ENCODE assay signal across 12 cellular contexts in genomic region chr21:39006653-39007417, GRCh38.
A peak's percentile ranks its signal among the peaks of the same experiment; 100 is the strongest.
DNase-seq lines count a peak whose midpoint lies in the region; TF ChIP-seq lines count a peak whose summit lies in the region.
"Had no signal": no experiment of that assay in that cellular context is flagged by ENCODE, and none has a peak within 500 bp of the region (broad histone marks: within the 10 kb centered on the region; RNA-seq: fewer than 3 reads in every experiment).

No MANE protein-coding gene starts in this region.

- H3K36me3 ChIP-seq in esophagus squamous epithelium (no peaks in the 10 kb centered on the region), muscle layer of colon (ENCODE audit: insufficient read depth, low read length) (no peaks in the 10 kb centered on the region), uterus (no peaks in the 10 kb centered on the region), neuronal stem cell (replicated peaks in 1 of 2; ENCODE audit: control insufficient read depth in 2 of 2, insufficient read depth in 2 of 2, low read length in 2 of 2) (no peaks in the 10 kb centered on the region)

- H2BK15ac ChIP-seq in neuronal stem cell (ENCODE audit: low read length), result no peak overlapping the region

- 9 to 13% methylated on average over 6 to 8 of the region's 8 CpGs for WGBS in esophagus squamous epithelium, 2 donors
- WGBS in neuronal stem cell (ENCODE audit: extremely low coverage in 2 of 2, insufficient read length in 2 of 2, insufficient replicate concordance in 1 of 2), 2 donors, result no CpG with 5 or more reads among the region's 8 CpGs

- H3K4ac ChIP-seq in neuronal stem cell (ENCODE audit: low read length), result no peak overlapping the region

- H3K4me1 ChIP-seq in esophagus squamous epithelium (peaks cover 6 to 78% (median 45%) of the 10 kb centered on the region in 3 donors), muscle layer of colon (ENCODE audit: insufficient read depth, low read length) (peaks cover 14% of the 10 kb centered on the region), uterus (peaks cover 11 to 19% of the 10 kb centered on the region in 2 donors), neuronal stem cell (ENCODE audit: control insufficient read depth in 2 of 2, insufficient read depth in 1 of 2, low read depth in 1 of 2, low read length in 2 of 2) (peaks cover 7 to 14% of the 10 kb centered on the region in 2 donors)

- no peak overlapping the region for H3K4me2 ChIP-seq in neuronal stem cell (ENCODE audit: insufficient read depth, low read length, poor library complexity, severe bottlenecking)

- no peak overlapping the region for H3K9ac ChIP-seq in muscle layer of colon (ENCODE audit: low read length)
- H3K9ac ChIP-seq in neuronal stem cell (ENCODE audit: low read depth, low read length, poor library complexity), result no peak overlapping the region

- no peak overlapping the region for H3K14ac ChIP-seq in neuronal stem cell (ENCODE audit: low read length)

- TF ChIP-seq CTCF in esophagus squamous epithelium (IDR thresholded peaks at IDR 0.05) (no peak), uterus (IDR thresholded peaks at IDR 0.05) (no peak)

- no peak overlapping the region for H2BK5ac ChIP-seq in neuronal stem cell (ENCODE audit: low read length)

- TF ChIP-seq POLR2A in esophagus squamous epithelium (IDR thresholded peaks at IDR 0.05), result peak in 1 of 4 donors; percentile 7
- no peak for TF ChIP-seq POLR2A in uterus (IDR thresholded peaks at IDR 0.05)

- H3K23ac ChIP-seq in neuronal stem cell (ENCODE audit: low read depth, low read length, poor library complexity), result no peak overlapping the region

- H2BK120ac ChIP-seq in neuronal stem cell (ENCODE audit: low read depth, low read length), result no peak overlapping the region

- no peak overlapping the region for H3K18ac ChIP-seq in neuronal stem cell (ENCODE audit: low read length)

- intact Hi-C loops in esophagus squamous epithelium (cut with DNase I), result no loop called here
- intact Hi-C loops in uterus (cut with DNase I; ENCODE audit: low total_unique reads), result no loop called here

- H3K27ac ChIP-seq in esophagus squamous epithelium (peak overlapping the region; percentile 79 to 91 (median 84)), muscle layer of colon (ENCODE audit: low read depth, low read length) (peak overlapping the region; percentile 38), uterus (peak overlapping the region; percentile 71 to 75), neuronal stem cell (replicated peaks; ENCODE audit: low read length) (no peak overlapping the region)
- H3K27ac ChIP-seq: 22Rv1 had no signal

- H2AK5ac ChIP-seq in neuronal stem cell (ENCODE audit: low read depth, low read length), result no peak overlapping the region

- no peak overlapping the region for H2BK12ac ChIP-seq in neuronal stem cell (ENCODE audit: low read length)

- H4K8ac ChIP-seq in neuronal stem cell (ENCODE audit: low read depth, low read length), result no peak overlapping the region

- DNase-seq in NCI-H2171 treated with DMSO at 0.1 percent for 48 hours (lab: John Stamatoyannopoulos, UW) (peak; percentile 35), NCI-H2171 (lab: John Stamatoyannopoulos, UW) (no peak), esophagus squamous epithelium (lab: John Stamatoyannopoulos, UW) (no peak), uterus (peak; percentile 46 to 73), ACHN (no peak), NCI-H1092 treated with DMSO at 0.1 percent for 48 hours (lab: John Stamatoyannopoulos, UW) (no peak), neuronal stem cell (ENCODE audit: low spot score) (no peak)
- DNase-seq: activated naive CD4-positive, alpha-beta T cell treated with anti-CD3 and anti-CD28 coated beads for 36 hours; NCI-H1092 had no signal

- no peaks in the 10 kb centered on the region for H3K79me1 ChIP-seq in neuronal stem cell (ENCODE audit: low read depth, low read length)

- H3K27me3 ChIP-seq in esophagus squamous epithelium (no peaks in the 10 kb centered on the region), muscle layer of colon (ENCODE audit: control insufficient read depth in 1 of 2, insufficient read depth in 2 of 2, low read length in 2 of 2) (no peaks in the 10 kb centered on the region), uterus (no peaks in the 10 kb centered on the region), neuronal stem cell (ENCODE audit: control insufficient read depth in 3 of 3, insufficient read depth in 3 of 3, low read depth in 1 of 3, low read length in 3 of 3) (no peaks in the 10 kb centered on the region)

- H3K4me3 ChIP-seq in esophagus squamous epithelium (peak overlapping the region in 1 of 4 donors; percentile 28), muscle layer of colon (ENCODE audit: low read depth in 1 of 2, low read length in 2 of 2) (no peak overlapping the region), uterus (no peak overlapping the region), neuronal stem cell (ENCODE audit: low read length in 2 of 2) (no peak overlapping the region)
- H3K4me3 ChIP-seq: GM12878 had no signal

- no peak overlapping the region for H2AFZ ChIP-seq in neuronal stem cell (ENCODE audit: low read length)

- H4K91ac ChIP-seq in neuronal stem cell (ENCODE audit: low read depth, low read length, poor library complexity), result no peak overlapping the region

- in situ Hi-C loops in ACHN (cut with HindIII; ENCODE audit: low pct_ligation_motif_present, low pct_unique_long_range_greater_than_20kb, low sequenced_read_pairs), result no loop called here

- no peaks in the 10 kb centered on the region for H3K9me3 ChIP-seq in esophagus squamous epithelium
- no peaks in the 10 kb centered on the region for H3K9me3 ChIP-seq in muscle layer of colon (ENCODE audit: low read length)
- H3K9me3 ChIP-seq in uterus, result no peaks in the 10 kb centered on the region
- peaks cover 4 to 7% of the 10 kb centered on the region in 2 donors for H3K9me3 ChIP-seq in neuronal stem cell (replicated peaks in 1 of 2; ENCODE audit: control insufficient read depth in 2 of 2, insufficient read depth in 1 of 2, low read depth in 1 of 2, low read length in 2 of 2)

Comparison
In these comparisons a context has a peak if more than half of its experiments do, and no peak if none do; other contexts are left out.
1. DNase-seq: peak in NCI-H2171 treated with DMSO at 0.1 percent for 48 hours (single experiment) and uterus (2 of 2); none in NCI-H2171 (single experiment), esophagus squamous epithelium (single experiment), ACHN (single experiment), NCI-H1092 treated with DMSO at 0.1 percent for 48 hours (single experiment) and neuronal stem cell (single experiment).